20 cellular contexts compared by ENCODE assay signal in genomic region chr11:19359425-19360000, GRCh38.
DNase-seq lines count a peak whose midpoint lies in the region; ATAC-seq and TF ChIP-seq lines count a peak whose summit lies in the region.
"Had no signal": no experiment of that assay in that cellular context is flagged by ENCODE, and none has a peak within 500 bp of the region (broad histone marks: within the 10 kb centered on the region; RNA-seq: fewer than 3 reads in every experiment).

No MANE protein-coding gene starts in this region.

- DNase-seq in AG10803 (ENCODE audit: low read depth) (peak; percentile 76), NAMALWA (ENCODE audit: low spot score) (peak; percentile 5), fibroblast of lung (ENCODE audit: low read depth in 2 of 2) (peak; percentile 48 to 49), osteoblast (ENCODE audit: insufficient read length, low spot score, missing footprints) (no peak), adrenal gland (no peak), iPS-NIHi7 (ENCODE audit: extremely low spot score) (no peak), DMS153 (lab: John Stamatoyannopoulos, UW) (no peak)
- DNase-seq: activated CD4-positive, alpha-beta T cell treated with anti-CD3 and anti-CD28 coated beads for 48 hours; activated gamma-delta T cell; amygdala; DND-41; effector memory CD8-positive, alpha-beta T cell; esophagus squamous epithelium; kidney; NCI-H1092 treated with DMSO at 0.1 percent for 48 hours; NCI-H526 treated with DMSO at 0.1 percent for 48 hours; Right ventricle myocardium superior; small intestine; stimulated activated CD4-positive, alpha-beta T cell treated with anti-CD3 and anti-CD28 coated beads, Interleukin-2, amount 100 ng/mL, for 48 hours had no signal

- H4K20me1 ChIP-seq in fibroblast of lung (ENCODE audit: control insufficient read depth, extremely low read depth, insufficient read depth, low read length) (no peaks in the 10 kb centered on the region), osteoblast (ENCODE audit: insufficient read depth, low read length) (no peaks in the 10 kb centered on the region)

- H3K36me3 ChIP-seq in fibroblast of lung (ENCODE audit: control insufficient read depth, insufficient read depth, low read length) (no peaks in the 10 kb centered on the region), osteoblast (ENCODE audit: insufficient read depth, low read length) (no peaks in the 10 kb centered on the region), adrenal gland (replicated peaks in 1 of 2) (no peaks in the 10 kb centered on the region)
- H3K36me3 ChIP-seq: esophagus squamous epithelium had no signal

- no peak overlapping the region for H3K9ac ChIP-seq in fibroblast of lung (ENCODE audit: insufficient read depth, low read length)

- H3K9me3 ChIP-seq in fibroblast of lung (ENCODE audit: control insufficient read depth, insufficient read depth, low read depth, low read length) (no peaks in the 10 kb centered on the region), osteoblast (ENCODE audit: low read depth, low read length) (no peaks in the 10 kb centered on the region), adrenal gland (replicated peaks in 1 of 3) (no peaks in the 10 kb centered on the region)
- H3K9me3 ChIP-seq: esophagus squamous epithelium had no signal

- H2AFZ ChIP-seq in fibroblast of lung (ENCODE audit: low read length) (no peak overlapping the region), osteoblast (ENCODE audit: low read length) (peak overlapping the region; percentile 24)

- H3K4me2 ChIP-seq in fibroblast of lung (ENCODE audit: extremely low read depth, insufficient read depth, low read length) (no peak overlapping the region), osteoblast (ENCODE audit: insufficient read depth, low read length) (peak overlapping the region; percentile 43)

- intact Hi-C loops in adrenal gland (cut with DNase I) = no loop called here

- 72 to 84% (median 75%) methylated on average over 5 of the region's 5 CpGs for WGBS in adrenal gland, 4 donors

- no peak for ATAC-seq in HG03095 (IDR thresholded peaks at IDR 0.05; ENCODE audit: unreplicated experiment)
- ATAC-seq: effector memory CD8-positive, alpha-beta T cell had no signal

- no peak for TF ChIP-seq CTCF in AG10803 (conservative IDR thresholded peaks at IDR 0.05; ENCODE audit: low read length)
- TF ChIP-seq CTCF in fibroblast of lung (conservative IDR thresholded peaks at IDR 0.05 in 1 of 2, IDR thresholded peaks at IDR 0.05 in 1 of 2; ENCODE audit: low read depth in 1 of 2, low read length in 2 of 2) = no peak
- TF ChIP-seq CTCF in osteoblast (IDR thresholded peaks at IDR 0.05; ENCODE audit: extremely low read depth, low read depth, low read length) = no peak
- TF ChIP-seq CTCF in adrenal gland (IDR thresholded peaks at IDR 0.05) = no peak

- H3K27ac ChIP-seq in fibroblast of lung (ENCODE audit: insufficient read depth, low read length) (no peak overlapping the region), osteoblast (ENCODE audit: low read depth, low read length) (no peak overlapping the region), adrenal gland (peak overlapping the region in 2 of 5 donors; percentile 23 to 51)
- H3K27ac ChIP-seq: esophagus squamous epithelium had no signal

- H3K4me3 ChIP-seq in AG10803 (ENCODE audit: low read length) = no peak overlapping the region
- H3K4me3 ChIP-seq in fibroblast of lung (replicated peaks in 1 of 4; ENCODE audit: control extremely low read depth in 1 of 4, insufficient read depth in 1 of 4, low read depth in 3 of 4, low read length in 4 of 4) = no peak overlapping the region
- H3K4me3 ChIP-seq in osteoblast (ENCODE audit: insufficient read depth, low read length) = no peak overlapping the region
- no peak overlapping the region for H3K4me3 ChIP-seq in adrenal gland
- H3K4me3 ChIP-seq: esophagus squamous epithelium had no signal

- H3K79me2 ChIP-seq in fibroblast of lung (ENCODE audit: control insufficient read depth, insufficient read depth, low read length) (no peaks in the 10 kb centered on the region), osteoblast (ENCODE audit: insufficient read depth, low read length) (no peaks in the 10 kb centered on the region)

- H3K27me3 ChIP-seq in fibroblast of lung (ENCODE audit: control insufficient read depth, insufficient read depth, low read length) (peaks cover 8% of the 10 kb centered on the region), osteoblast (ENCODE audit: insufficient read depth, low read length) (no peaks in the 10 kb centered on the region), adrenal gland (no peaks in the 10 kb centered on the region)

- H3K4me1 ChIP-seq in fibroblast of lung (ENCODE audit: control insufficient read depth, extremely low read depth, insufficient read depth, low read length) = no peaks in the 10 kb centered on the region
- H3K4me1 ChIP-seq in osteoblast (ENCODE audit: insufficient read depth, low read length) = peaks cover 11% of the 10 kb centered on the region
- no peaks in the 10 kb centered on the region for H3K4me1 ChIP-seq in adrenal gland (replicated peaks in 1 of 2)
- H3K4me1 ChIP-seq: esophagus squamous epithelium had no signal

- no peak for TF ChIP-seq POLR2A in adrenal gland (IDR thresholded peaks at IDR 0.05)

Comparison
In these comparisons a context has a peak if more than half of its experiments do, and no peak if none do; other contexts are left out.
1. DNase-seq: peak in AG10803 (single experiment), NAMALWA (single experiment) and fibroblast of lung (2 of 2); none in osteoblast (single experiment), adrenal gland (0 of 7), iPS-NIHi7 (single experiment) and DMS153 (single experiment).